16 cellular contexts compared by ENCODE assay signal in the genomic region with DNA sequence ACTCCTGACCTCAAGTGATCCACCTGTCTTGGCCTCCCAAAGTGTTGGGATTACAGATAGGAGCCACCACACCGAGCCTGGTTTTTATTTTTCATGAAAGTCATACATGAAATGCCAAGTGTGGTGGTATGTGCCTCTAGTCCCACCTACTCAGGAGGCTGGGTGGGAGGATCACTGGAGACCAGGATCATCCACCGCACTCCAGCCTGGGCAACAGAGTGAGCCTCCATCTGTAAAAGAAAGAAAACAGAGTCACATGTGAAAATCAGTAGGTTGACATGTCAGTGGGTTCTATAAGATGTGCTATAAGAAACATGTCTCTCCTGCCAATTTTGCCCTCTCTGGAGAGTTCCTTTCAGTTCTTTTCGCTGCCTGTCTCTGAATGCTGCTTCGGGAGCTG. TPM values are rescaled to one million over a fixed set of nuclear protein-coding genes. Genes with fewer than 3 reads are reported as not detected.
DNase-seq lines count a peak whose midpoint lies in the region; ATAC-seq, FAIRE-seq and TF ChIP-seq lines count a peak whose summit lies in the region.
"Had no signal": no experiment of that assay in that cellular context is flagged by ENCODE, and none has a peak within 500 bp of the region (broad histone marks: within the 10 kb centered on the region; RNA-seq: fewer than 3 reads in every experiment).

No MANE protein-coding gene starts in this region.

- TF ChIP-seq CTCF in HCT116 (IDR thresholded peaks at IDR 0.05 in 2 of 3, conservative IDR thresholded peaks at IDR 0.05 in 1 of 3; ENCODE audit: borderline replicate concordance in 1 of 3, insufficient read depth in 1 of 3, low read depth in 2 of 3, low read length in 2 of 3) (no peak), RWPE1 (conservative IDR thresholded peaks at IDR 0.05; ENCODE audit: low read depth) (no peak), dorsolateral prefrontal cortex (IDR thresholded peaks at IDR 0.05 in 54 of 56, conservative IDR thresholded peaks at IDR 0.05 in 2 of 56; ENCODE audit: low read depth in 1 of 56, partially characterized antibody in 56 of 56) (no peak)

- CTCF ChIA-PET in HCT116 (lab: Charles Lee) (no interaction called here), RWPE1 (lab: Yijun Ruan, JAX) (interaction anchor here (0.7 kb wide), 1 partner anchor 23 kb away, joined by 3 read pairs; no protein-coding TSS in a partner anchor)

- no peak; the same call in 1 of the 2 replicates for ATAC-seq in HCT116
- ATAC-seq: Right ventricle myocardium inferior had no signal

- H3K4me2 ChIP-seq in HCT116 (ENCODE audit: low read length), result peak overlapping the region; percentile 20; the same call in 1 of the 2 replicates

- intact Hi-C loops in HCT116 (cut with micrococcal nuclease), result no loop called here
- intact Hi-C loops in dorsolateral prefrontal cortex (cut with DNase I), result no loop called here

- 92 to 96% (median 92%) methylated on average over 4 of the region's 4 CpGs for WGBS in small intestine, 3 donors

- no peaks in the 10 kb centered on the region for H3K9me3 ChIP-seq in HCT116 (ENCODE audit: control insufficient read depth in 1 of 2, insufficient read depth in 1 of 2, low read depth in 1 of 2, low read length in 2 of 2)
- H3K9me3 ChIP-seq in small intestine (ENCODE audit: control insufficient read depth, low read depth), result no peaks in the 10 kb centered on the region

- no peak overlapping the region for H2AFZ ChIP-seq in HCT116 (ENCODE audit: low read depth, low read length, poor library complexity, severe bottlenecking)

- no peak for DNase-seq in HCT116 (ENCODE audit: low read depth, low spot score)
- DNase-seq in RWPE1 (ENCODE audit: low spot score), result no peak
- DNase-seq in dorsolateral prefrontal cortex, result no peak
- DNase-seq in small intestine, result no peak
- no peak for DNase-seq in NCI-H2227 treated with DMSO at 0.1 percent for 48 hours (lab: John Stamatoyannopoulos, UW)
- DNase-seq in GDM1 (lab: John Stamatoyannopoulos, UW), result no peak
- no peak for DNase-seq in Kasumi-1 (lab: John Stamatoyannopoulos, UW)
- DNase-seq: CD4-positive, alpha-beta T cell; NCI-H187; NCI-H446; OCI-M1 had no signal

- FAIRE-seq in small intestine (lab: Jason Lieb, UNC), result no peak
- FAIRE-seq: GM19239, HTR-8/SVneo had no signal

- no peak for TF ChIP-seq POLR2A in HCT116 (IDR thresholded peaks at IDR 0.05; ENCODE audit: borderline replicate concordance, extremely low read depth, insufficient read depth, insufficient read length)

- H3K27ac ChIP-seq in HCT116 (ENCODE audit: low read depth, low read length) (no peak overlapping the region), RWPE1 (peak overlapping the region; percentile 58), dorsolateral prefrontal cortex (peak overlapping the region in 54 of 59 donors; percentile 10 to 85 (median 70)), small intestine (ENCODE audit: low read depth in 1 of 2, low read length in 1 of 2) (peak overlapping the region; percentile 38 to 71)
- H3K27ac ChIP-seq: HL-60, SK-N-MC had no signal

- RAD21 ChIA-PET in HCT116 (lab: Charles Lee; ENCODE audit: low non-redundant PET in 1 of 2, low total read pairs in 2 of 2, uncharacterized antibody in 2 of 2, unreplicated experiment in 2 of 2), result no interaction called here

- POLR2A ChIA-PET in HCT116 (lab: Charles Lee) (no interaction called here), RWPE1 (lab: Yijun Ruan, JAX; ENCODE audit: low non-redundant PET) (interaction anchor here (0.7 kb wide), 1 partner anchor 110 kb away, joined by 5 read pairs; no protein-coding TSS in a partner anchor)

- H3K9ac ChIP-seq in HCT116 (ENCODE audit: low read length), result no peak overlapping the region

- no peaks in the 10 kb centered on the region for H4K20me1 ChIP-seq in HCT116 (ENCODE audit: insufficient read depth)

- H3K36me3 ChIP-seq in HCT116 (ENCODE audit: control insufficient read depth in 1 of 2, insufficient read depth in 2 of 2, low read length in 2 of 2) (no peaks in the 10 kb centered on the region), small intestine (ENCODE audit: control insufficient read depth in 2 of 2, insufficient read depth in 2 of 2, low read length in 2 of 2) (no peaks in the 10 kb centered on the region)

- BruUV-seq in HCT116 (replicated peaks; lab: Mats Ljungman, UMichigan), result no TSS peak

- no peaks in the 10 kb centered on the region for H3K27me3 ChIP-seq in HCT116 (ENCODE audit: insufficient read depth, low read length)
- H3K27me3 ChIP-seq in dorsolateral prefrontal cortex, result no peaks in the 10 kb centered on the region
- no peaks in the 10 kb centered on the region for H3K27me3 ChIP-seq in small intestine (ENCODE audit: control insufficient read depth in 2 of 2, insufficient read depth in 2 of 2, low read length in 2 of 2)

- H3K4me3 ChIP-seq in HCT116 (replicated peaks in 1 of 2; ENCODE audit: low read depth in 1 of 2, low read length in 2 of 2), result no peak overlapping the region
- H3K4me3 ChIP-seq in dorsolateral prefrontal cortex, result no peak overlapping the region
- H3K4me3 ChIP-seq in small intestine (ENCODE audit: low read depth in 1 of 2, low read length in 2 of 2), result no peak overlapping the region
- H3K4me3 ChIP-seq: SK-N-MC had no signal

- H3K79me2 ChIP-seq in HCT116 (ENCODE audit: insufficient read depth, low read length), result no peaks in the 10 kb centered on the region

- no peaks in the 10 kb centered on the region for H3K9me2 ChIP-seq in HCT116 (ENCODE audit: insufficient read depth)

- H3K4me1 ChIP-seq in HCT116 (ENCODE audit: control insufficient read depth in 1 of 2, insufficient read depth in 2 of 2, low read length in 2 of 2), result peaks cover 3 to 14% of the 10 kb centered on the region in 2 experiments; a peak in 3 of 4 replicates
- H3K4me1 ChIP-seq in small intestine (ENCODE audit: control insufficient read depth in 2 of 2, insufficient read depth in 1 of 2, low read depth in 1 of 2, low read length in 1 of 2), result peaks cover 5% of the 10 kb centered on the region in 2 donors

- no peak for TF ChIP-seq RAD21 in HCT116 (IDR thresholded peaks at IDR 0.05; ENCODE audit: low read depth)

TF ChIP-seq in HCT116, 20 proteins besides CTCF, POLR2A, EP300 and RAD21:
- TF ChIP-seq EZH2 (IDR thresholded peaks at IDR 0.05) (no peak), POLR2AphosphoS5 (IDR thresholded peaks at IDR 0.05; ENCODE audit: low read depth, low read length) (no peak), ZNF274 (IDR thresholded peaks at IDR 0.05; ENCODE audit: low read depth, low read length) (no peak), SIN3A (IDR thresholded peaks at IDR 0.05; ENCODE audit: low read depth) (no peak), SP1 (IDR thresholded peaks at IDR 0.05; ENCODE audit: low read depth) (no peak), SRF (IDR thresholded peaks at IDR 0.05; ENCODE audit: low read depth) (no peak), ELF1 (IDR thresholded peaks at IDR 0.05; ENCODE audit: borderline replicate concordance, low read depth) (no peak), JUND (IDR thresholded peaks at IDR 0.05) (no peak), EZH2phosphoT487 (IDR thresholded peaks at IDR 0.05; ENCODE audit: borderline replicate concordance) (no peak), TCF7L2 (IDR thresholded peaks at IDR 0.05; ENCODE audit: borderline replicate concordance, extremely low read depth, insufficient read depth, insufficient read length) (no peak), CEBPB (IDR thresholded peaks at IDR 0.05; ENCODE audit: low read depth) (no peak)
- TF ChIP-seq, protein P1, sequence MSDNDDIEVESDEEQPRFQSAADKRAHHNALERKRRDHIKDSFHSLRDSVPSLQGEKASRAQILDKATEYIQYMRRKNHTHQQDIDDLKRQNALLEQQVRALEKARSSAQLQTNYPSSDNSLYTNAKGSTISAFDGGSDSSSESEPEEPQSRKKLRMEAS (IDR thresholded peaks at IDR 0.05), result no peak

RNA-seq across cellular contexts. Expression of a gene that starts 28.2 kb away (rescaled TPM):
- 29.0 TPM for total RNA-seq in HCT116 (2021; ENCODE audit: unreplicated experiment)
- 27.6 and 33.8 TPM in 2 replicates for polyA plus RNA-seq in HCT116 (2012)
- total RNA-seq in dorsolateral prefrontal cortex, result 100 to 1,000 TPM in 1 of 120 experiments, 10 to 100 TPM in 119; 20.1 to 115 (median 36.3) TPM
- polyA plus RNA-seq in small intestine, result 10 to 100 TPM; 21.2 to 88.4 (median 54.6) TPM
